Comparison of ENCODE assay signal across 8 cellular contexts in the genomic region with DNA sequence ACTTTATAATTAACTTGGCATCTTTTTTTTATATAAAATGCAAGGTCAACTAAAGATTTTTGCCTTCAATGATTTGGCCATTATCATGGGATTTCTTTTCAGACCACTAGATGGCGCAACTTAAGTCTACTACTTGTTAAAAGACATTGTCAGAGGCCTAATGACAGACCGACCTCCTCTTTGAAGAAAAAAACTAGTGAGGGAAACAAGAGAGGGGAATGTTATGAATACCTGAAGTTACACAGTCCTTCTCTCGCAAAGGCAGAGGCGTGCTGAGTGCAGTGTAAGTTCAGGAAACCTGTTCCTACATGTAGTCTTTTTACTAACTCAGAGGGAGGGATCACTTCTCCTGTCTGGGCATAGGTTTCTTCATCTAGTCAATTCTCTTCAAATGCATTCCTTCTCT.
DNase-seq lines count a peak whose midpoint lies in the region; ATAC-seq lines count a peak whose summit lies in the region.

No MANE protein-coding gene starts in this region.

- DNase-seq in stimulated activated CD4-positive, alpha-beta T cell treated with anti-CD3 and anti-CD28 coated beads, Interleukin-2, amount 100 ng/mL, for 48 hours: peak; percentile 14 to 20
- no peak for DNase-seq in stimulated activated CD4-positive, alpha-beta T cell treated with anti-CD3 and anti-CD28 coated beads, Interleukin-12 subunit alpha, Interleukin-12 subunit beta, amount 100 ng/mL, for 4 hours
- DNase-seq in NCI-H69 (lab: John Stamatoyannopoulos, UW) (peak; percentile 76), astrocyte of the hippocampus (ENCODE audit: low read depth, low spot score) (peak; percentile 74), iPS-NIHi11 (ENCODE audit: low spot score) (peak; percentile 40), stromal cell of bone marrow (ENCODE audit: low read depth) (peak; percentile 40), NCI-H187 treated with DMSO at 0.1 percent for 48 hours (lab: John Stamatoyannopoulos, UW) (no peak)

- peak; percentile 55 for ATAC-seq in HG02938 (IDR thresholded peaks at IDR 0.05; ENCODE audit: unreplicated experiment)

Comparison
In these comparisons a context has a peak if more than half of its experiments do, and no peak if none do; other contexts are left out.
1. DNase-seq: peak in stimulated activated CD4-positive, alpha-beta T cell treated with anti-CD3 and anti-CD28 coated beads, Interleukin-2, amount 100 ng/mL, for 48 hours (2 of 2), NCI-H69 (single experiment), astrocyte of the hippocampus (single experiment), iPS-NIHi11 (single experiment) and stromal cell of bone marrow (single experiment); none in stimulated activated CD4-positive, alpha-beta T cell treated with anti-CD3 and anti-CD28 coated beads, Interleukin-12 subunit alpha, Interleukin-12 subunit beta, amount 100 ng/mL, for 4 hours (single experiment) and NCI-H187 treated with DMSO at 0.1 percent for 48 hours (single experiment).